In the genomic region with DNA sequence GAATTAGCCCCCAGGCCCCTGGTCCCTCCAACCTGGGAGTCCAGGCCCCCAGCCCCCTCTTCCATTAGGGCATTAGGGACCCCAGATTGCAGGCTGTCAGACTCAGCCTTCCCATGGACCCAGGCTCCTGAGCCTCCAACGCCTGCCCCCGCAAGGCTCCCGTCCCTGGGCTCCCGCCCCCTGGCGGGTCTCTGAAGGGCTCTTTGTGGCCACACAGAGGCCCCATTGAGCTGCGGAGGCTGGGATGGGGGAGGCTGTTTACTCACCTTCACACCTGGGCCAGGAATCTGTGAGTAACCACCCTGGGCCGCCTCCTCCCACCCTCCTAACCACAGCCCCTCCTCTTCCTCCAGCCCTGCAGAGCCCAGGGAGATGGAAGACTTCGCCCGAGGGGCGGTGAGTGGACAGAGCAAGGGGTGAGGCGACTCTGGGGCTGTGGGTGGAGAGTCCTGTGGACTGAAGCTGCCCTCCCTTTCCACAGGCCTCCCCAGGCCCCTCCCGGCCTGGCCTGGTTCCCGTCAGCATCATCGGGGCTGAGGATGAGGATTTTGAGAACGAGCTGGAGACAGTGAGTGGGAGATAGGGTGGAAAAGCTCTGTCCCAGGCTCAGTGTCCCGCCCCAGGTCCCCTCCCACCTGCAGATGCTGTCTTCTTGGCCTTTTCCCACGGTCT, we compare ENCODE assay signal across 8 cellular contexts. TPM values are rescaled to one million over a fixed set of nuclear protein-coding genes. Genes with fewer than 3 reads are reported as not detected.
DNase-seq lines count a peak whose midpoint lies in the region; ATAC-seq and TF ChIP-seq lines count a peak whose summit lies in the region.

No MANE protein-coding gene starts in this region.

- H3K27me3 ChIP-seq in left lung (no peaks in the 10 kb centered on the region), MG63 (no peaks in the 10 kb centered on the region)

- intact Hi-C loops in left lung (cut with DNase I): no loop called here

- no peaks in the 10 kb centered on the region for H3K9me3 ChIP-seq in left lung
- H3K9me3 ChIP-seq in MG63: no peaks in the 10 kb centered on the region

- no peaks in the 10 kb centered on the region for H3K9me3 Mint-ChIP-seq in activated naive CD4-positive, alpha-beta T cell treated with anti-CD3 and anti-CD28 coated beads, Interleukin-2, amount 50 U/mL, for 72 hours

- DNase-seq in RPMI7951 (ENCODE audit: low read depth) (peak; percentile 81), left lung (peak; percentile 87 to 92), MG63 (no peak), cerebellar nuclear complex (lab: John Stamatoyannopoulos, UW) (no peak)
- DNase-seq in activated naive CD4-positive, alpha-beta T cell treated with anti-CD3 and anti-CD28 coated beads, Interleukin-2, amount 50 U/mL, for 72 hours (ENCODE audit: low spot score in 2 of 2): peak; percentile 82 to 91
- DNase-seq in stimulated activated CD8-positive, alpha-beta memory T cell treated with anti-CD3 and anti-CD28 coated beads, Interleukin-4, amount 100 ng/mL, for 4 hours (ENCODE audit: low read depth in 2 of 2, low spot score in 1 of 2): peak; percentile 75 to 89

- H3K27ac Mint-ChIP-seq in activated naive CD4-positive, alpha-beta T cell treated with anti-CD3 and anti-CD28 coated beads, Interleukin-2, amount 50 U/mL, for 72 hours: peak overlapping the region; percentile 23 to 85

- TF ChIP-seq CTCF in GM12875 (IDR thresholded peaks at IDR 0.05; ENCODE audit: borderline replicate concordance, insufficient read depth, low read depth, low read length) (peak; percentile 53), left lung (IDR thresholded peaks at IDR 0.05) (peak in 1 of 2 donors; percentile 16)

- H3K36me3 ChIP-seq in left lung (peaks cover 0 to 59% of the 10 kb centered on the region in 2 donors), MG63 (peaks cover 75% of the 10 kb centered on the region)

- H3K27ac ChIP-seq in left lung: peak overlapping the region; percentile 67 to 68

- peaks cover 20 to 48% of the 10 kb centered on the region in 2 donors for H3K4me1 ChIP-seq in left lung

- H3K4me3 ChIP-seq in GM12875 (ENCODE audit: low read depth, low read length): peak overlapping the region; percentile 38
- peak overlapping the region in 1 of 2 donors; percentile 16 for H3K4me3 ChIP-seq in left lung
- H3K4me3 ChIP-seq in MG63: no peak overlapping the region

- ATAC-seq in activated naive CD4-positive, alpha-beta T cell treated with anti-CD3 and anti-CD28 coated beads, Interleukin-2, amount 50 U/mL, for 72 hours: peak; percentile 74 to 78
- peak; percentile 75 for ATAC-seq in left lung
- no peak for ATAC-seq in HG03175 (IDR thresholded peaks at IDR 0.05; ENCODE audit: unreplicated experiment)

- H3K36me3 Mint-ChIP-seq in activated naive CD4-positive, alpha-beta T cell treated with anti-CD3 and anti-CD28 coated beads, Interleukin-2, amount 50 U/mL, for 72 hours: peaks cover 28 to 49% of the 10 kb centered on the region in 2 donors

RNA-seq across cellular contexts. Expression of gene ARHGEF1, which starts 4.9 kb away (rescaled TPM):
- 23.4 and 28.2 TPM in 2 replicates for total RNA-seq in RPMI7951 (2014; rRNA removed; shearing (Covaris generic))
- total RNA-seq in activated naive CD4-positive, alpha-beta T cell treated with anti-CD3 and anti-CD28 coated beads, Interleukin-2, amount 50 U/mL, for 72 hours: 100 to 1,000 TPM; 361 to 383 TPM
- total RNA-seq in left lung: 100 to 1,000 TPM; 129 to 202 TPM
- 107 and 142 TPM in 2 replicates for total RNA-seq in MG63 (2014; rRNA removed; shearing (Covaris generic); ENCODE audit: low replicate concordance)

RNA-seq across cellular contexts. Expression of gene CD79A, which starts 10.8 kb away (rescaled TPM):
- not detected in 2 replicates for total RNA-seq in RPMI7951 (2014; rRNA removed; shearing (Covaris generic))
- total RNA-seq in activated naive CD4-positive, alpha-beta T cell treated with anti-CD3 and anti-CD28 coated beads, Interleukin-2, amount 50 U/mL, for 72 hours: 1 to 10 TPM; 3.3 to 7.0 TPM
- 1 to 10 TPM in 1 of 2 donors, under 1 TPM in 1; 0.99 to 2.1 TPM for total RNA-seq in left lung
- 0.07 TPM in 1 of 2 replicates, not detected in the other for total RNA-seq in MG63 (2014; rRNA removed; shearing (Covaris generic); ENCODE audit: low replicate concordance)

RNA-seq across cellular contexts. Expression of gene RPS19, which starts 27.8 kb away (rescaled TPM):
- 1,675 and 2,627 TPM in 2 replicates for total RNA-seq in RPMI7951 (2014; rRNA removed; shearing (Covaris generic))
- 1,000 to 10,000 TPM; 3,521 to 4,779 TPM for total RNA-seq in activated naive CD4-positive, alpha-beta T cell treated with anti-CD3 and anti-CD28 coated beads, Interleukin-2, amount 50 U/mL, for 72 hours
- total RNA-seq in left lung: 1,000 to 10,000 TPM; 1,560 to 2,044 TPM
- 1,133 and 2,559 TPM in 2 replicates for total RNA-seq in MG63 (2014; rRNA removed; shearing (Covaris generic); ENCODE audit: low replicate concordance)

RNA-seq across cellular contexts. Expression of gene ERFL, which starts 40.4 kb away (rescaled TPM):
- not detected in 2 replicates for total RNA-seq in RPMI7951 (2014; rRNA removed; shearing (Covaris generic))
- total RNA-seq in activated naive CD4-positive, alpha-beta T cell treated with anti-CD3 and anti-CD28 coated beads, Interleukin-2, amount 50 U/mL, for 72 hours: 1 to 10 TPM; 1.7 to 2.9 TPM
- under 1 TPM; 0.15 to 0.34 TPM for total RNA-seq in left lung
- not detected in 2 replicates for total RNA-seq in MG63 (2014; rRNA removed; shearing (Covaris generic); ENCODE audit: low replicate concordance)

RNA-seq across cellular contexts. Expression of gene DMRTC2, which starts 43.0 kb away (rescaled TPM):
- total RNA-seq in RPMI7951 (2014; rRNA removed; shearing (Covaris generic)): not detected in 2 replicates
- total RNA-seq in activated naive CD4-positive, alpha-beta T cell treated with anti-CD3 and anti-CD28 coated beads, Interleukin-2, amount 50 U/mL, for 72 hours: not detected
- total RNA-seq in left lung: not detected
- not detected in 2 replicates for total RNA-seq in MG63 (2014; rRNA removed; shearing (Covaris generic); ENCODE audit: low replicate concordance)

Comparison
In these comparisons a context has a peak if more than half of its experiments do, and no peak if none do; other contexts are left out.
1. DNase-seq: peak in RPMI7951 (single experiment), activated naive CD4-positive, alpha-beta T cell treated with anti-CD3 and anti-CD28 coated beads, Interleukin-2, amount 50 U/mL, for 72 hours (2 of 2), left lung (2 of 2) and stimulated activated CD8-positive, alpha-beta memory T cell treated with anti-CD3 and anti-CD28 coated beads, Interleukin-4, amount 100 ng/mL, for 4 hours (2 of 2); none in MG63 (single experiment) and cerebellar nuclear complex (0 of 2).